Comparison of ENCODE assay signal across 15 cellular contexts in genomic region chr6:169620171-169621125, GRCh38.
DNase-seq lines count a peak whose midpoint lies in the region; ATAC-seq and TF ChIP-seq lines count a peak whose summit lies in the region.
"Had no signal": no experiment of that assay in that cellular context is flagged by ENCODE, and none has a peak within 500 bp of the region (broad histone marks: within the 10 kb centered on the region; RNA-seq: fewer than 3 reads in every experiment).

No MANE protein-coding gene starts in this region.

- H3K9me3 ChIP-seq in RWPE2 (ENCODE audit: severe bottlenecking) = no peaks in the 10 kb centered on the region
- H3K9me3 ChIP-seq: gastrocnemius medialis had no signal

- H3K4me1 ChIP-seq in RWPE2 (ENCODE audit: insufficient read depth, poor library complexity, severe bottlenecking) = peaks cover 35% of the 10 kb centered on the region

- no peak for TF ChIP-seq CTCF in RWPE2 (IDR thresholded peaks at IDR 0.05; ENCODE audit: poor library complexity, severe bottlenecking)

- H3K27ac ChIP-seq in RWPE2 (ENCODE audit: poor library complexity, severe bottlenecking) = peak overlapping the region; percentile 59
- H3K27ac ChIP-seq: C4-2B, gastrocnemius medialis had no signal

- no peak overlapping the region for H3K4me3 ChIP-seq in RWPE2 (ENCODE audit: severe bottlenecking)
- H3K4me3 ChIP-seq: gastrocnemius medialis had no signal

- ATAC-seq in RWPE2 (ENCODE audit: low read depth) = peak; percentile 54; the same call in 2 of the 3 replicates
- no peak for ATAC-seq in HG03565 (IDR thresholded peaks at IDR 0.05; ENCODE audit: unreplicated experiment)
- ATAC-seq: gastrocnemius medialis; left ventricle myocardium superior; stimulated activated naive CD8-positive, alpha-beta T cell treated with anti-CD3 and anti-CD28 coated beads, Interleukin-15, Interleukin-2, amounts not matched to agents 100 U/mL and 50 U/mL, for 24 hours had no signal

- H3K27me3 ChIP-seq in RWPE2 (ENCODE audit: insufficient read depth, poor library complexity, severe bottlenecking) = no peaks in the 10 kb centered on the region
- H3K27me3 ChIP-seq: gastrocnemius medialis had no signal

- H3K36me3 ChIP-seq in RWPE2 (ENCODE audit: low read depth) = no peaks in the 10 kb centered on the region
- H3K36me3 ChIP-seq: gastrocnemius medialis had no signal

- peak; percentile 88 for DNase-seq in ELR (ENCODE audit: low read depth)
- DNase-seq in RWPE2 (ENCODE audit: low spot score) = no peak
- DNase-seq in fibroblast of gingiva (ENCODE audit: low read depth) = peak; percentile 21
- DNase-seq in mucosa of gallbladder (ENCODE audit: low spot score) = peak; percentile 78
- DNase-seq in GOT3 (lab: John Stamatoyannopoulos, UW) = no peak
- DNase-seq in head of caudate nucleus = no peak
- no peak for DNase-seq in COLO668 (lab: John Stamatoyannopoulos, UW; ENCODE audit: unreplicated experiment)
- DNase-seq: gastrocnemius medialis; left ventricle myocardium superior; NCI-H1436; NCI-H748 treated with DMSO at 0.1 percent for 48 hours; stimulated activated CD4-positive, alpha-beta T cell treated with anti-CD3 and anti-CD28 coated beads, Interleukin-4, amount 100 ng/mL, for 24 hours; stimulated activated naive CD8-positive, alpha-beta T cell treated with anti-CD3 and anti-CD28 coated beads, Interleukin-15, Interleukin-2, amounts not matched to agents 100 U/mL and 50 U/mL, for 24 hours had no signal

- intact Hi-C loops in head of caudate nucleus (cut with DNase I) = no loop called here

Comparison
In these comparisons a context has a peak if more than half of its experiments do, and no peak if none do; other contexts are left out.
1. DNase-seq: peak in ELR (single experiment), fibroblast of gingiva (single experiment) and mucosa of gallbladder (single experiment); none in RWPE2 (single experiment), GOT3 (single experiment), head of caudate nucleus (0 of 42) and COLO668 (single experiment).